Comparison of ENCODE assay signal across 8 cellular contexts in genomic region chr17:7582401-7583252, GRCh38. TPM values are rescaled to one million over a fixed set of nuclear protein-coding genes. Genes with fewer than 3 reads are reported as not detected.
A peak's percentile ranks its signal among the peaks of the same experiment; 100 is the strongest.
DNase-seq lines count a peak whose midpoint lies in the region; TF ChIP-seq lines count a peak whose summit lies in the region.

No MANE protein-coding gene starts in this region.

- H3K27me3 Mint-ChIP-seq in activated CD4-positive, alpha-beta T cell treated with anti-CD3 and anti-CD28 coated beads, Interleukin-2, amount 10 ng/mL, durations not matched to agents 7 days and 5 days, result no peaks in the 10 kb centered on the region

- H3K4me3 Mint-ChIP-seq in activated CD4-positive, alpha-beta T cell treated with anti-CD3 and anti-CD28 coated beads, Interleukin-2, amount 10 ng/mL, durations not matched to agents 7 days and 5 days, result peak overlapping the region; percentile 92

- no peaks in the 10 kb centered on the region for H3K9me3 ChIP-seq in liver (ENCODE audit: control insufficient read depth in 4 of 4, low read length in 3 of 4)
- no peaks in the 10 kb centered on the region for H3K9me3 ChIP-seq in tibial artery

- peaks cover 15 to 56% (median 38%) of the 10 kb centered on the region in 4 donors for H3K4me1 ChIP-seq in liver (ENCODE audit: control insufficient read depth in 4 of 4, insufficient read depth in 4 of 4, low read length in 3 of 4)
- H3K4me1 ChIP-seq in tibial artery, result peaks cover 10 to 57% (median 50%) of the 10 kb centered on the region in 4 donors

- TF ChIP-seq CTCF in liver (IDR thresholded peaks at IDR 0.05; ENCODE audit: low read depth, low read length, missing input control) (no peak), tibial artery (IDR thresholded peaks at IDR 0.05) (no peak)

- H3K36me3 Mint-ChIP-seq in activated CD4-positive, alpha-beta T cell treated with anti-CD3 and anti-CD28 coated beads, Interleukin-2, amount 10 ng/mL, durations not matched to agents 7 days and 5 days (ENCODE audit: low read depth), result peaks cover 50% of the 10 kb centered on the region

- WGBS in liver, result 87% methylated on average over 36 of the region's 36 CpGs

- H3K4me1 Mint-ChIP-seq in activated CD4-positive, alpha-beta T cell treated with anti-CD3 and anti-CD28 coated beads, Interleukin-2, amount 10 ng/mL, durations not matched to agents 7 days and 5 days, result peaks cover 71% of the 10 kb centered on the region

- H3K4me3 ChIP-seq in liver (ENCODE audit: low read depth in 1 of 3, low read length in 3 of 3) (peak overlapping the region; percentile 40 to 84 (median 78)), tibial artery (peak overlapping the region; percentile 58 to 62)

- POLR2A ChIA-PET in activated CD4-positive, alpha-beta T cell treated with anti-CD3 and anti-CD28 coated beads, Interleukin-2, amount 10 ng/mL, durations not matched to agents 7 days and 5 days (lab: Charles Lee), result no interaction called here

- no peaks in the 10 kb centered on the region for H3K27me3 ChIP-seq in liver (ENCODE audit: control insufficient read depth in 4 of 4, insufficient read depth in 4 of 4, low read length in 3 of 4)
- H3K27me3 ChIP-seq in tibial artery, result no peaks in the 10 kb centered on the region

- intact Hi-C loops in tibial artery (cut with DNase I; ENCODE audit: low total_unique reads), result no loop called here

- no peak for DNase-seq in activated CD4-positive, alpha-beta T cell treated with anti-CD3 and anti-CD28 coated beads, Interleukin-2, amount 10 ng/mL, durations not matched to agents 7 days and 5 days
- DNase-seq in activated CD4-positive, alpha-beta T cell treated with anti-CD3 and anti-CD28 coated beads, Interleukin-2, amount 50 U/mL, for 4 hours, result no peak
- DNase-seq in tibial artery, result peak in 1 of 2 donors; percentile 76
- DNase-seq in middle frontal gyrus (ENCODE audit: extremely low spot score, low spot score), result no peak
- no peak for DNase-seq in SKM-1 (lab: John Stamatoyannopoulos, UW; ENCODE audit: unreplicated experiment)
- DNase-seq in dermis blood vessel endothelial cell, result no peak

- H3K9me3 Mint-ChIP-seq in activated CD4-positive, alpha-beta T cell treated with anti-CD3 and anti-CD28 coated beads, Interleukin-2, amount 10 ng/mL, durations not matched to agents 7 days and 5 days, result no peaks in the 10 kb centered on the region

- H3K9ac ChIP-seq in liver (ENCODE audit: low read depth in 1 of 2, low read length in 2 of 2), result no peak overlapping the region

- CTCF ChIA-PET in activated CD4-positive, alpha-beta T cell treated with anti-CD3 and anti-CD28 coated beads, Interleukin-2, amount 10 ng/mL, durations not matched to agents 7 days and 5 days (lab: Charles Lee), result interaction anchor here (1.0 to 3.9 kb wide), 7 partner anchors 9 to 253 kb away, joined by 3 to 15 read pairs (median 4); partner anchors contain the start of genes FXR2, TP53 and WRAP53

- H3K36me3 ChIP-seq in liver (ENCODE audit: control insufficient read depth in 4 of 4, insufficient read depth in 3 of 4, low read depth in 1 of 4, low read length in 3 of 4) (peaks cover 10 to 13% (median 10%) of the 10 kb centered on the region in 4 donors), tibial artery (peaks cover 12 to 30% (median 20%) of the 10 kb centered on the region in 3 donors)

- no peak for TF ChIP-seq RAD21 in liver (IDR thresholded peaks at IDR 0.05)

- H3K27ac Mint-ChIP-seq in activated CD4-positive, alpha-beta T cell treated with anti-CD3 and anti-CD28 coated beads, Interleukin-2, amount 10 ng/mL, durations not matched to agents 7 days and 5 days, result peak overlapping the region; percentile 99

- H3K27ac ChIP-seq in angular gyrus (ENCODE audit: low read depth, low read length) (peak overlapping the region; percentile 99), liver (ENCODE audit: low read depth in 1 of 2, low read length in 2 of 2) (peak overlapping the region; percentile 94 to 95), tibial artery (peak overlapping the region; percentile 85 to 92)

TF ChIP-seq in liver, 16 proteins besides CTCF, POLR2A, EP300 and RAD21:
- TF ChIP-seq TAF1 (conservative IDR thresholded peaks at IDR 0.05), result no peak

RNA-seq across cellular contexts. Expression of gene MPDU1, which starts 1.0 kb away (rescaled TPM):
- total RNA-seq in activated CD4-positive, alpha-beta T cell treated with anti-CD3 and anti-CD28 coated beads, Interleukin-2, amount 10 ng/mL, durations not matched to agents 7 days and 5 days, result 10 to 100 TPM; 62.3 to 81.7 TPM
- total RNA-seq in liver, result 100 to 1,000 TPM in 1 of 2 donors, 10 to 100 TPM in 1; 71.6 to 111 TPM
- 100 to 1,000 TPM in 1 of 2 donors, 10 to 100 TPM in 1; 55.3 to 136 TPM for polyA plus RNA-seq in liver
- total RNA-seq in dermis blood vessel endothelial cell, result 113 and 133 TPM in 2 replicates

RNA-seq across cellular contexts. Expression of gene CD68, which starts 3.2 kb away (rescaled TPM):
- total RNA-seq in activated CD4-positive, alpha-beta T cell treated with anti-CD3 and anti-CD28 coated beads, Interleukin-2, amount 10 ng/mL, durations not matched to agents 7 days and 5 days, result 1 to 10 TPM; 3.8 to 4.4 TPM
- 10 to 100 TPM; 15.8 to 50.4 TPM for total RNA-seq in liver
- polyA plus RNA-seq in liver, result 10 to 100 TPM; 14.2 to 88.6 TPM
- total RNA-seq in dermis blood vessel endothelial cell, result 0.17 and 2.1 TPM in 2 replicates

RNA-seq across cellular contexts. Expression of gene SOX15, which starts 7.3 kb away (rescaled TPM):
- under 1 TPM; 0.57 to 0.71 TPM for total RNA-seq in activated CD4-positive, alpha-beta T cell treated with anti-CD3 and anti-CD28 coated beads, Interleukin-2, amount 10 ng/mL, durations not matched to agents 7 days and 5 days
- total RNA-seq in liver (under 1 TPM in 1 of 2 donors, not detected in 1; 0.17 TPM), dermis blood vessel endothelial cell (0.14 and 0.17 TPM in 2 replicates)
- under 1 TPM; 0.06 to 0.33 TPM for polyA plus RNA-seq in liver

RNA-seq across cellular contexts. Expression of gene SENP3, which starts 20.9 kb away (rescaled TPM):
- total RNA-seq in activated CD4-positive, alpha-beta T cell treated with anti-CD3 and anti-CD28 coated beads, Interleukin-2, amount 10 ng/mL, durations not matched to agents 7 days and 5 days, result 10 to 100 TPM; 51.8 to 53.0 TPM
- total RNA-seq in liver (10 to 100 TPM; 21.3 to 29.2 TPM), dermis blood vessel endothelial cell (79.8 and 89.3 TPM in 2 replicates)
- 10 to 100 TPM in 1 of 2 donors, 1 to 10 TPM in 1; 4.9 to 18.2 TPM for polyA plus RNA-seq in liver

RNA-seq across cellular contexts. Expression of gene TNFSF13, which starts 24.1 kb away (rescaled TPM):
- total RNA-seq in activated CD4-positive, alpha-beta T cell treated with anti-CD3 and anti-CD28 coated beads, Interleukin-2, amount 10 ng/mL, durations not matched to agents 7 days and 5 days, result 1 to 10 TPM; 3.8 to 4.0 TPM
- total RNA-seq in liver, result 1 to 10 TPM; 1.4 to 4.6 TPM
- polyA plus RNA-seq in liver, result 1 to 10 TPM; 4.4 to 9.3 TPM
- 0.88 and 1.2 TPM in 2 replicates for total RNA-seq in dermis blood vessel endothelial cell
